35 cellular contexts compared by ENCODE assay signal in genomic region chr2:14355102-14355501, GRCh38.
"Had no signal": no experiment of that assay in that cellular context is flagged by ENCODE, and none has a peak within 500 bp of the region (broad histone marks: within the 10 kb centered on the region; RNA-seq: fewer than 3 reads in every experiment).

No MANE protein-coding gene starts in this region.

- DNase-seq: Karpas-422, Kasumi-1, MG63, MM.1S, MV-4-11, NCI-H1048, NCI-H1092, NCI-H1092 treated with DMSO at 0.1 percent for 48 hours, NCI-H1105, NCI-H1105 treated with DMSO at 0.1 percent for 48 hours, NCI-H1417, NCI-H1417 treated with DMSO at 0.1 percent for 48 hours, NCI-H1436, NCI-H1436 treated with DMSO at 0.1 percent for 48 hours, NCI-H146, NCI-H1694, NCI-H1694 treated with DMSO at 0.1 percent for 48 hours, NCI-H187, NCI-H187 treated with DMSO at 0.1 percent for 48 hours, NCI-H1930, NCI-H2029, NCI-H2029 treated with DMSO at 0.1 percent for 48 hours, NCI-H2081, NCI-H2081 treated with DMSO at 0.1 percent for 48 hours, NCI-H2107, NCI-H2171, NCI-H2171 treated with DMSO at 0.1 percent for 48 hours, NCI-H2227 treated with DMSO at 0.1 percent for 48 hours, NCI-H226, NCI-H345, NCI-H446, NCI-H510A, NCI-H510A treated with DMSO at 0.1 percent for 48 hours, NCI-H524, NCI-H524 treated with DMSO at 0.1 percent for 48 hours had no signal

- H3K9me3 ChIP-seq: MG63 had no signal

- H3K27me3 ChIP-seq: MG63 had no signal

- H3K4me3 ChIP-seq: MG63 had no signal

- H3K36me3 ChIP-seq: MG63 had no signal
